In genomic region chr5:31976161-31976560, GRCh38 we compare ENCODE assay signal across 21 cellular contexts.
DNase-seq lines count a peak whose midpoint lies in the region; ATAC-seq, FAIRE-seq and TF ChIP-seq lines count a peak whose summit lies in the region.
"Had no signal": no experiment of that assay in that cellular context is flagged by ENCODE, and none has a peak within 500 bp of the region (broad histone marks: within the 10 kb centered on the region; RNA-seq: fewer than 3 reads in every experiment).

No MANE protein-coding gene starts in this region.

- no peaks in the 10 kb centered on the region for H3K4me1 ChIP-seq in RWPE2 (ENCODE audit: insufficient read depth, poor library complexity, severe bottlenecking)
- H3K4me1 ChIP-seq: A549; BE2C; BLaER1 treated with 17β-estradiol and CSF1 and Interleukin-3, amounts not matched to agents 10 nM and 100 nM; HAP-1 had no signal

- no peaks in the 10 kb centered on the region for H3K27me3 ChIP-seq in RWPE2 (ENCODE audit: insufficient read depth, poor library complexity, severe bottlenecking)
- H3K27me3 ChIP-seq: BE2C; BLaER1 treated with 17β-estradiol and CSF1 and Interleukin-3, amounts not matched to agents 10 nM and 100 nM had no signal

- H3K27ac ChIP-seq in RWPE2 (ENCODE audit: poor library complexity, severe bottlenecking) = no peak overlapping the region
- H3K27ac ChIP-seq: A549; BLaER1 treated with 17β-estradiol and CSF1 and Interleukin-3, amounts not matched to agents 10 nM and 100 nM had no signal

- no peaks in the 10 kb centered on the region for H3K36me3 ChIP-seq in RWPE2 (ENCODE audit: low read depth)
- H3K36me3 ChIP-seq: BE2C; BLaER1 treated with 17β-estradiol and CSF1 and Interleukin-3, amounts not matched to agents 10 nM and 100 nM; HAP-1 had no signal

- TF ChIP-seq CTCF in D721Med (IDR thresholded peaks at IDR 0.05; ENCODE audit: insufficient read depth, missing control alignments) (no peak), RWPE2 (IDR thresholded peaks at IDR 0.05; ENCODE audit: poor library complexity, severe bottlenecking) (no peak)

- ATAC-seq in RWPE2 (ENCODE audit: low read depth) = 0 out of 3 replicates have a peak, but pooled peaks have one; percentile 19
- no peak for ATAC-seq in HG02973 (IDR thresholded peaks at IDR 0.05; ENCODE audit: unreplicated experiment)
- ATAC-seq in HG02588 (IDR thresholded peaks at IDR 0.05; ENCODE audit: unreplicated experiment) = no peak
- ATAC-seq: A549 had no signal

- FAIRE-seq in D721Med (lab: Jason Lieb, UNC) (no peak), frontal cortex (lab: Jason Lieb, UNC) (no peak)
- FAIRE-seq: A549, GM12891, H54 had no signal

- H3K9me3 ChIP-seq in RWPE2 (ENCODE audit: severe bottlenecking) = no peaks in the 10 kb centered on the region
- H3K9me3 ChIP-seq: A549, BE2C, HAP-1 had no signal

- DNase-seq in D721Med (ENCODE audit: insufficient read length, low spot score) (peak; percentile 37), RWPE2 (ENCODE audit: low spot score) (no peak), left kidney (ENCODE audit: low read depth, low spot score) (peak; percentile 83), frontal cortex (ENCODE audit: low spot score in 2 of 2) (no peak)
- DNase-seq: 8988T; ACHN; AML-193; BE2C; CD4-positive, alpha-beta T cell; CD8-positive, alpha-beta memory T cell; DMS53; DMS79 treated with DMSO at 0.1 percent for 48 hours; GF-D8; GOT3 had no signal

- H3K4me3 ChIP-seq in RWPE2 (ENCODE audit: severe bottlenecking) = no peak overlapping the region
- H3K4me3 ChIP-seq: A549; BLaER1 treated with 17β-estradiol and CSF1 and Interleukin-3, amounts not matched to agents 10 nM and 100 nM; HAP-1 had no signal

Comparison
In these comparisons a context has a peak if more than half of its experiments do, and no peak if none do; other contexts are left out.
1. DNase-seq: peak in D721Med (single experiment) and left kidney (single experiment); none in RWPE2 (single experiment) and frontal cortex (0 of 2).